Comparison of ENCODE assay signal across 9 cellular contexts in genomic region chr1:163761898-163762297, GRCh38.
"Had no signal": no experiment of that assay in that cellular context is flagged by ENCODE, and none has a peak within 500 bp of the region (broad histone marks: within the 10 kb centered on the region; RNA-seq: fewer than 3 reads in every experiment).

No MANE protein-coding gene starts in this region.

- DNase-seq: GM23248, GOT3, H9, HCEC 1CT, Karpas-422, KBM-7 had no signal

- H3K27ac ChIP-seq: GM23248, KMS-11 had no signal

- H2AFZ ChIP-seq: GM23248 had no signal

- H3K4me3 Mint-ChIP-seq: H9 had no signal

- FAIRE-seq: H54, HTR-8/SVneo had no signal

- H3K4me3 ChIP-seq: GM23248 had no signal

- H3K27ac Mint-ChIP-seq: H9 had no signal

- H3K4me2 ChIP-seq: KMS-11 had no signal

- H3K4me1 Mint-ChIP-seq: H9 had no signal

- H3K9ac ChIP-seq: GM23248, KMS-11 had no signal
